1 cellular context compared by ENCODE assay signal in the genomic region with DNA sequence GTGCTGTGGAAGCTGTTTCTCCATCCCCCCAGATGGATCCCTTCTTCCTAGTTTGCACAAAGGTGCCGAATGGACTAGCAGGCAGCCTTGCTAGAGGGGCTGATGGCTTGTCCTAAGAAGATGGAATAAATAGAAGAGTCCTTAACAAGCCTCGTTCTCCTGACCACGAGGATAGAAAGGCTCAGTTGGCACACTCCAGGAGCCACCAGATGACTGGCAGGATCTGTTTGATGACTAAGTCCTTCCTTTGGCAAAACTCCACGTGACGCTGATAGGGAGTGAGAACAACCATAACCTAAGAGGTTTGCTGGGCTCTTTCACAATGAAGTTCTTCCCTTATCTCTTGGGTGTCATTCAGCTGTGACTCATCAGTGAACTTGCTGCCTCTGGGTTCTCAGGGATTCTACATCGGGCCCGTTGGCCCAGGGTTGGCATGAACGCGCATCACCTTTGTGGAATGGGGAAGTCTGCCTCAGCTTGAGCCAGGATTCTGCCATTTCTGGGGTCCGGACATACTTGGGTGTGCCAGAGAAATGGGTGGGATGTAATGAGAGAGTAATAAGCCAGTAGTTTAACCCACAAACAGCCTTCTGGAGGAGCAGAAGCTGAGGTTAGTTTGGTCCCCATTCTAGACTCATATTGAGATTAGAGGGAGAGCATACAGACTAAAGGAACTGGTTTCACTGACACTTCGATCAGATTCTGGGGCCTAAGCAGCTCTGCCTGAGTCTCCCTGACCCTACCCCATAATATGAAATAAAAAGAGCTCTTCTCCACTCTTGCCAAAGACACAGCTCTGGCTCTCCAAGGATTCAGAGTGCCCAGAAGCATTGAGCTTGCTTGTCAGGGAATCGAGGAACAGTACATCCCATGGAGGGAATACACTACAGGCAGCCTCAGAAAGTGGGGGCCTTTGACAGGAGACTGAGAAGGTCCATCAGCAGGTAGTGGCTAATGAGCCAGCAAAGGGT.
TF ChIP-seq lines count a peak whose summit lies in the region.

No MANE protein-coding gene starts in this region.

TF ChIP-seq in WTC11, 78 proteins besides CTCF, POLR2A, EP300 and RAD21 (continued from another document):
- TF ChIP-seq RORB (CRISPR knock-in tag; IDR thresholded peaks at IDR 0.05) (no peak), OVOL2 (CRISPR knock-in tag; IDR thresholded peaks at IDR 0.05; ENCODE audit: borderline replicate concordance) (no peak), ZNF263 (CRISPR knock-in tag; IDR thresholded peaks at IDR 0.05; ENCODE audit: low read depth) (no peak)
- TF ChIP-seq, protein P1, sequence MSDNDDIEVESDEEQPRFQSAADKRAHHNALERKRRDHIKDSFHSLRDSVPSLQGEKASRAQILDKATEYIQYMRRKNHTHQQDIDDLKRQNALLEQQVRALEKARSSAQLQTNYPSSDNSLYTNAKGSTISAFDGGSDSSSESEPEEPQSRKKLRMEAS (CRISPR knock-in tag; IDR thresholded peaks at IDR 0.05): no peak
- TF ChIP-seq, protein P2, sequence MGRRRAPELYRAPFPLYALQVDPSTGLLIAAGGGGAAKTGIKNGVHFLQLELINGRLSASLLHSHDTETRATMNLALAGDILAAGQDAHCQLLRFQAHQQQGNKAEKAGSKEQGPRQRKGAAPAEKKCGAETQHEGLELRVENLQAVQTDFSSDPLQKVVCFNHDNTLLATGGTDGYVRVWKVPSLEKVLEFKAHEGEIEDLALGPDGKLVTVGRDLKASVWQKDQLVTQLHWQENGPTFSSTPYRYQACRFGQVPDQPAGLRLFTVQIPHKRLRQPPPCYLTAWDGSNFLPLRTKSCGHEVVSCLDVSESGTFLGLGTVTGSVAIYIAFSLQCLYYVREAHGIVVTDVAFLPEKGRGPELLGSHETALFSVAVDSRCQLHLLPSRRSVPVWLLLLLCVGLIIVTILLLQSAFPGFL (CRISPR knock-in tag; IDR thresholded peaks at IDR 0.05; ENCODE audit: borderline replicate concordance): no peak
